In genomic region chr6:22737331-22737730, GRCh38 we compare ENCODE assay signal across 9 cellular contexts.
DNase-seq lines count a peak whose midpoint lies in the region; TF ChIP-seq lines count a peak whose summit lies in the region.
"Had no signal": no experiment of that assay in that cellular context is flagged by ENCODE, and none has a peak within 500 bp of the region (broad histone marks: within the 10 kb centered on the region; RNA-seq: fewer than 3 reads in every experiment).

No MANE protein-coding gene starts in this region.

- peaks cover 2% of the 10 kb centered on the region for H3K27me3 Mint-ChIP-seq in neural progenitor cell (ENCODE audit: insufficient read depth, low read depth)
- no peaks in the 10 kb centered on the region for H3K27me3 Mint-ChIP-seq in CD14-positive monocyte (ENCODE audit: low read depth in 3 of 3)
- H3K27me3 Mint-ChIP-seq in activated CD4-positive, alpha-beta T cell treated with anti-CD3 and anti-CD28 coated beads, Interleukin-2, amount 10 ng/mL, durations not matched to agents 24 days and 14 days, result no peaks in the 10 kb centered on the region

- H3K27me3 ChIP-seq in neural progenitor cell, result no peaks in the 10 kb centered on the region
- H3K27me3 ChIP-seq: neutrophil had no signal

- H3F3A ChIP-seq in neural progenitor cell (ENCODE audit: low read depth), result peaks cover 3% of the 10 kb centered on the region

- TF ChIP-seq POLR2A in erythroblast (IDR thresholded peaks at IDR 0.05; ENCODE audit: low read length), result no peak

- peak; percentile 13 for DNase-seq in G401 (ENCODE audit: low spot score)
- peak; percentile 33 for DNase-seq in NCI-H524 treated with DMSO at 0.1 percent for 48 hours (lab: John Stamatoyannopoulos, UW)
- peak; percentile 0 to 1 for DNase-seq in erythroblast (lab: John Stamatoyannopoulos, UW)
- DNase-seq in neural progenitor cell (ENCODE audit: low spot score), result peak; percentile 79
- no peak for DNase-seq in activated naive CD4-positive, alpha-beta T cell treated with Interleukin-2 at 50 U/mL for 16 hours
- no peak for DNase-seq in stimulated activated CD4-positive, alpha-beta T cell treated with anti-CD3 and anti-CD28 coated beads, Interleukin-2, amount 100 ng/mL, for 24 hours
- DNase-seq in CD14-positive monocyte (ENCODE audit: low spot score), result no peak
- no peak for DNase-seq in activated CD4-positive, alpha-beta T cell treated with anti-CD3 and anti-CD28 coated beads, Interleukin-2, amount 10 ng/mL, durations not matched to agents 24 days and 14 days

- H3K4me3 Mint-ChIP-seq in neural progenitor cell (no peak overlapping the region), CD14-positive monocyte (no peak overlapping the region)
- no peak overlapping the region for H3K4me3 Mint-ChIP-seq in activated CD4-positive, alpha-beta T cell treated with anti-CD3 and anti-CD28 coated beads, Interleukin-2, amount 10 ng/mL, durations not matched to agents 24 days and 14 days

- H3K27ac ChIP-seq in neural progenitor cell, result no peak overlapping the region
- H3K27ac ChIP-seq: neutrophil had no signal

- no peaks in the 10 kb centered on the region for H3K79me2 ChIP-seq in neural progenitor cell (ENCODE audit: low read depth)

- TF ChIP-seq CTCF in neural progenitor cell (IDR thresholded peaks at IDR 0.05) (peak; percentile 90), CD14-positive monocyte (IDR thresholded peaks at IDR 0.05) (no peak)

- peaks cover 17% of the 10 kb centered on the region for H3K4me1 Mint-ChIP-seq in neural progenitor cell
- H3K4me1 Mint-ChIP-seq in CD14-positive monocyte, result no peaks in the 10 kb centered on the region
- no peaks in the 10 kb centered on the region for H3K4me1 Mint-ChIP-seq in activated CD4-positive, alpha-beta T cell treated with anti-CD3 and anti-CD28 coated beads, Interleukin-2, amount 10 ng/mL, durations not matched to agents 24 days and 14 days

- H3K4me2 ChIP-seq in neural progenitor cell, result no peak overlapping the region

- H3K9me3 Mint-ChIP-seq in neural progenitor cell (peaks cover 5% of the 10 kb centered on the region), CD14-positive monocyte (peaks cover 2 to 5% (median 2%) of the 10 kb centered on the region in 7 donors)
- peaks cover 6% of the 10 kb centered on the region for H3K9me3 Mint-ChIP-seq in activated CD4-positive, alpha-beta T cell treated with anti-CD3 and anti-CD28 coated beads, Interleukin-2, amount 10 ng/mL, durations not matched to agents 24 days and 14 days

- no peak overlapping the region for H2AFZ ChIP-seq in neural progenitor cell (replicated peaks)

- H3K9me3 ChIP-seq in neural progenitor cell (ENCODE audit: low read depth), result no peaks in the 10 kb centered on the region
- H3K9me3 ChIP-seq: neutrophil had no signal

- H3K27ac Mint-ChIP-seq in neural progenitor cell (no peak overlapping the region), CD14-positive monocyte (peak overlapping the region in 1 of 7 donors; percentile 41)
- no peak overlapping the region for H3K27ac Mint-ChIP-seq in activated CD4-positive, alpha-beta T cell treated with anti-CD3 and anti-CD28 coated beads, Interleukin-2, amount 10 ng/mL, durations not matched to agents 24 days and 14 days

- intact Hi-C loops in CD14-positive monocyte (cut with micrococcal nuclease), result no loop called here
- intact Hi-C loops in activated CD4-positive, alpha-beta T cell treated with anti-CD3 and anti-CD28 coated beads, Interleukin-2, amount 10 ng/mL, durations not matched to agents 24 days and 14 days (cut with micrococcal nuclease), result no loop called here

- H3K36me3 ChIP-seq in neural progenitor cell, result no peaks in the 10 kb centered on the region
- H3K36me3 ChIP-seq: neutrophil had no signal

- peaks cover 8% of the 10 kb centered on the region for H3K4me1 ChIP-seq in neural progenitor cell

- peaks cover 2% of the 10 kb centered on the region for H3K36me3 Mint-ChIP-seq in neural progenitor cell
- no peaks in the 10 kb centered on the region for H3K36me3 Mint-ChIP-seq in CD14-positive monocyte
- H3K36me3 Mint-ChIP-seq in activated CD4-positive, alpha-beta T cell treated with anti-CD3 and anti-CD28 coated beads, Interleukin-2, amount 10 ng/mL, durations not matched to agents 24 days and 14 days (ENCODE audit: low read depth), result no peaks in the 10 kb centered on the region

- H3K9ac ChIP-seq in neural progenitor cell, result no peak overlapping the region

- no peak overlapping the region for H3K4me3 ChIP-seq in neural progenitor cell

- no peaks in the 10 kb centered on the region for H4K20me1 ChIP-seq in neural progenitor cell (ENCODE audit: low read depth)

- in situ Hi-C loops in G401 (cut with HindIII; ENCODE audit: low sequenced_read_pairs), result no loop called here

Comparison
In these comparisons a context has a peak if more than half of its experiments do, and no peak if none do; other contexts are left out.
1. DNase-seq: peak in G401 (single experiment), NCI-H524 treated with DMSO at 0.1 percent for 48 hours (single experiment), erythroblast (2 of 2) and neural progenitor cell (single experiment); none in activated naive CD4-positive, alpha-beta T cell treated with Interleukin-2 at 50 U/mL for 16 hours (single experiment), stimulated activated CD4-positive, alpha-beta T cell treated with anti-CD3 and anti-CD28 coated beads, Interleukin-2, amount 100 ng/mL, for 24 hours (0 of 2), CD14-positive monocyte (single experiment) and activated CD4-positive, alpha-beta T cell treated with anti-CD3 and anti-CD28 coated beads, Interleukin-2, amount 10 ng/mL, durations not matched to agents 24 days and 14 days (single experiment).